16 cellular contexts compared by ENCODE assay signal in genomic region chr3:8959683-8960082, GRCh38. TPM values are rescaled to one million over a fixed set of nuclear protein-coding genes. Genes with fewer than 3 reads are reported as not detected.
DNase-seq lines count a peak whose midpoint lies in the region; ATAC-seq and TF ChIP-seq lines count a peak whose summit lies in the region.
"Had no signal": no experiment of that assay in that cellular context is flagged by ENCODE, and none has a peak within 500 bp of the region (broad histone marks: within the 10 kb centered on the region; RNA-seq: fewer than 3 reads in every experiment).

No MANE protein-coding gene starts in this region.

- H3K4me3 Mint-ChIP-seq in CD14-positive monocyte: peak overlapping the region; percentile 37 to 63
- peak overlapping the region in 7 of 8 donors; percentile 2 to 83 (median 52) for H3K4me3 Mint-ChIP-seq in naive B cell
- no peak overlapping the region for H3K4me3 Mint-ChIP-seq in activated CD8-positive, alpha-beta memory T cell treated with anti-CD3 and anti-CD28 coated beads, Interleukin-2, amount 10 ng/mL, durations not matched to agents 7 days and 5 days
- H3K4me3 Mint-ChIP-seq: activated CD4-positive, alpha-beta T cell treated with anti-CD3 and anti-CD28 coated beads, Interleukin-2, amount 10 ng/mL, durations not matched to agents 24 days and 14 days had no signal

- CTCF ChIA-PET in activated CD8-positive, alpha-beta memory T cell treated with anti-CD3 and anti-CD28 coated beads, Interleukin-2, amount 10 ng/mL, durations not matched to agents 7 days and 5 days (lab: Charles Lee): no interaction called here

- no peaks in the 10 kb centered on the region for H3K9me3 Mint-ChIP-seq in CD14-positive monocyte
- H3K9me3 Mint-ChIP-seq in naive B cell: peaks cover 0 to 3% (median 0%) of the 10 kb centered on the region in 7 donors
- no peaks in the 10 kb centered on the region for H3K9me3 Mint-ChIP-seq in activated CD8-positive, alpha-beta memory T cell treated with anti-CD3 and anti-CD28 coated beads, Interleukin-2, amount 10 ng/mL, durations not matched to agents 7 days and 5 days (ENCODE audit: low read depth)
- H3K9me3 Mint-ChIP-seq: activated CD4-positive, alpha-beta T cell treated with anti-CD3 and anti-CD28 coated beads, Interleukin-2, amount 10 ng/mL, durations not matched to agents 24 days and 14 days had no signal

- H3K36me3 Mint-ChIP-seq in CD14-positive monocyte (peaks cover 15 to 22% of the 10 kb centered on the region in 2 donors), naive B cell (peaks cover 0 to 4% of the 10 kb centered on the region in 2 donors)
- H3K36me3 Mint-ChIP-seq in activated CD8-positive, alpha-beta memory T cell treated with anti-CD3 and anti-CD28 coated beads, Interleukin-2, amount 10 ng/mL, durations not matched to agents 7 days and 5 days: peaks cover 29% of the 10 kb centered on the region

- TF ChIP-seq CTCF in CD14-positive monocyte (IDR thresholded peaks at IDR 0.05): no peak

- no peak for DNase-seq in CD14-positive monocyte (ENCODE audit: low spot score)
- peak; percentile 54 to 62 for DNase-seq in Kasumi-1 (lab: John Stamatoyannopoulos, UW)
- DNase-seq in SIG-M5 (lab: John Stamatoyannopoulos, UW): peak; percentile 32
- DNase-seq in naive B cell: peak; percentile 10
- DNase-seq in mucosa of gallbladder (ENCODE audit: low spot score): no peak
- no peak for DNase-seq in activated CD8-positive, alpha-beta memory T cell treated with anti-CD3 and anti-CD28 coated beads, Interleukin-2, amount 10 ng/mL, durations not matched to agents 7 days and 5 days
- DNase-seq in NCI-H2029 (lab: John Stamatoyannopoulos, UW): no peak
- DNase-seq: activated CD4-positive, alpha-beta T cell treated with anti-CD3 and anti-CD28 coated beads, Interleukin-2, amount 10 ng/mL, durations not matched to agents 24 days and 14 days; activated effector memory CD4-positive, alpha-beta T cell treated with Interleukin-2 at 50 U/mL for 16 hours; HCEC 1CT; NCI-H146; NCI-H774; SK-N-SH; stimulated activated CD4-positive, alpha-beta T cell treated with anti-CD3 and anti-CD28 coated beads, Interleukin-2, amount 100 ng/mL, for 24 hours; stimulated activated naive CD4-positive, alpha-beta T cell treated with Interleukin-2 at 50 U/mL for 16 hours had no signal

- H3K27me3 Mint-ChIP-seq in CD14-positive monocyte (ENCODE audit: low read depth in 3 of 3) (peaks cover 0 to 3% (median 0%) of the 10 kb centered on the region in 3 donors), naive B cell (no peaks in the 10 kb centered on the region)
- H3K27me3 Mint-ChIP-seq in activated CD8-positive, alpha-beta memory T cell treated with anti-CD3 and anti-CD28 coated beads, Interleukin-2, amount 10 ng/mL, durations not matched to agents 7 days and 5 days: no peaks in the 10 kb centered on the region

- peak overlapping the region in 4 of 7 donors; percentile 15 to 74 (median 46) for H3K27ac Mint-ChIP-seq in CD14-positive monocyte
- peak overlapping the region in 5 of 6 donors; percentile 53 to 67 (median 63) for H3K27ac Mint-ChIP-seq in naive B cell
- H3K27ac Mint-ChIP-seq in activated CD8-positive, alpha-beta memory T cell treated with anti-CD3 and anti-CD28 coated beads, Interleukin-2, amount 10 ng/mL, durations not matched to agents 7 days and 5 days: no peak overlapping the region

- peak; percentile 32 to 53 for ATAC-seq in naive B cell (ENCODE audit: low read depth in 2 of 2)
- no peak for ATAC-seq in HG02759 (IDR thresholded peaks at IDR 0.05; ENCODE audit: unreplicated experiment)
- ATAC-seq in activated CD8-positive, alpha-beta memory T cell treated with anti-CD3 and anti-CD28 coated beads, Interleukin-2, amount 10 ng/mL, durations not matched to agents 7 days and 5 days: no peak

- H3K4me1 Mint-ChIP-seq in CD14-positive monocyte (peaks cover 36% of the 10 kb centered on the region), naive B cell (peaks cover 40 to 45% (median 44%) of the 10 kb centered on the region in 3 donors)
- peaks cover 57% of the 10 kb centered on the region for H3K4me1 Mint-ChIP-seq in activated CD8-positive, alpha-beta memory T cell treated with anti-CD3 and anti-CD28 coated beads, Interleukin-2, amount 10 ng/mL, durations not matched to agents 7 days and 5 days

- intact Hi-C loops in CD14-positive monocyte (cut with micrococcal nuclease): no loop called here

RNA-seq across cellular contexts. Expression of gene RAD18, which starts 3.6 kb away (rescaled TPM):
- 1 to 10 TPM; 5.1 to 6.9 TPM for polyA plus RNA-seq in CD14-positive monocyte
- polyA plus RNA-seq in naive B cell (ENCODE audit: low read depth in 6 of 6): 10 to 100 TPM; 13.5 to 20.9 (median 19.0) TPM
- total RNA-seq in mucosa of gallbladder: 8.8 TPM
- 10 to 100 TPM; 35.4 to 37.6 TPM for total RNA-seq in activated CD8-positive, alpha-beta memory T cell treated with anti-CD3 and anti-CD28 coated beads, Interleukin-2, amount 10 ng/mL, durations not matched to agents 7 days and 5 days

Comparison
In these comparisons a context has a peak if more than half of its experiments do, and no peak if none do; other contexts are left out.
1. DNase-seq: peak in Kasumi-1 (2 of 2), SIG-M5 (single experiment) and naive B cell (single experiment); none in CD14-positive monocyte (single experiment), mucosa of gallbladder (single experiment), activated CD8-positive, alpha-beta memory T cell treated with anti-CD3 and anti-CD28 coated beads, Interleukin-2, amount 10 ng/mL, durations not matched to agents 7 days and 5 days (single experiment) and NCI-H2029 (single experiment).
2. ATAC-seq: peak in naive B cell (2 of 2); none in HG02759 (single experiment) and activated CD8-positive, alpha-beta memory T cell treated with anti-CD3 and anti-CD28 coated beads, Interleukin-2, amount 10 ng/mL, durations not matched to agents 7 days and 5 days (single experiment).